Comparison of ENCODE assay signal across 12 cellular contexts in genomic region chr11:104876838-104877500, GRCh38. TPM values are rescaled to one million over a fixed set of nuclear protein-coding genes. Genes with fewer than 3 reads are reported as not detected.
DNase-seq lines count a peak whose midpoint lies in the region; ATAC-seq and TF ChIP-seq lines count a peak whose summit lies in the region.
"Had no signal": no experiment of that assay in that cellular context is flagged by ENCODE, and none has a peak within 500 bp of the region (broad histone marks: within the 10 kb centered on the region; RNA-seq: fewer than 3 reads in every experiment).

No MANE protein-coding gene starts in this region.

- peaks cover 39 to 50% (median 45%) of the 10 kb centered on the region in 3 donors for H3K4me1 Mint-ChIP-seq in CD8-positive, alpha-beta memory T cell
- H3K4me1 Mint-ChIP-seq in activated naive CD8-positive, alpha-beta T cell (ENCODE audit: low read depth): peaks cover 37% of the 10 kb centered on the region

- H2BK120ac ChIP-seq in mesenchymal stem cell (ENCODE audit: low read depth, low read length): no peak overlapping the region

- WGBS in adrenal gland, 4 donors: 52 to 56% (median 55%) methylated on average over 5 of the region's 5 CpGs
- 78% methylated on average over 3 of the region's 5 CpGs for WGBS in mesenchymal stem cell

- peak overlapping the region; percentile 58 to 94 (median 87) for H3K27ac Mint-ChIP-seq in CD8-positive, alpha-beta memory T cell
- H3K27ac Mint-ChIP-seq in activated naive CD8-positive, alpha-beta T cell: peak overlapping the region; percentile 96
- H3K27ac Mint-ChIP-seq: dendritic cell treated with granulocyte-macrophage colony-stimulating factor and Interleukin-4, amounts not matched to agents 40 ng/mL and 50 ng/mL, for 4 days had no signal

- DNase-seq in CD8-positive, alpha-beta memory T cell: peak in 2 of 5 donors; percentile 8 to 25
- no peak for DNase-seq in adrenal gland
- no peak for DNase-seq in C1 segment of cervical spinal cord (lab: John Stamatoyannopoulos, UW)
- DNase-seq in GM13977 (ENCODE audit: low spot score): no peak
- no peak for DNase-seq in mesenchymal stem cell
- DNase-seq: DMS53, H7 had no signal

- POLR2A ChIA-PET in CD8-positive, alpha-beta memory T cell (lab: Charles Lee): interaction anchor here (0.8 kb wide), 1 partner anchor 92 kb away, joined by 3 read pairs; the partner anchor contains the start of gene CASP4

- peak; percentile 53 for ATAC-seq in GM19324 (IDR thresholded peaks at IDR 0.05; ENCODE audit: low FRiP score, unreplicated experiment)
- ATAC-seq in HG03103 (IDR thresholded peaks at IDR 0.05; ENCODE audit: low read depth, unreplicated experiment): peak; percentile 54
- ATAC-seq: Panc1 had no signal

- in situ Hi-C loops in GM13977 (cut with MboI; ENCODE audit: low pct_unique_long_range_greater_than_20kb, low sequenced_read_pairs, unreplicated experiment): no loop called here

- H2BK5ac ChIP-seq in mesenchymal stem cell (ENCODE audit: low read depth, low read length, poor library complexity, severe bottlenecking): no peak overlapping the region

- H3K27me3 Mint-ChIP-seq in CD8-positive, alpha-beta memory T cell: no peaks in the 10 kb centered on the region
- H3K27me3 Mint-ChIP-seq in activated naive CD8-positive, alpha-beta T cell: no peaks in the 10 kb centered on the region
- H3K27me3 Mint-ChIP-seq: dendritic cell treated with granulocyte-macrophage colony-stimulating factor and Interleukin-4, amounts not matched to agents 40 ng/mL and 50 ng/mL, for 4 days had no signal

- no peak overlapping the region for H3K9ac ChIP-seq in mesenchymal stem cell (ENCODE audit: low read length)

- peak overlapping the region; percentile 30 for H3K4me3 ChIP-seq in CD8-positive, alpha-beta memory T cell (ENCODE audit: low read length)
- H3K4me3 ChIP-seq in adrenal gland (no peak overlapping the region), mesenchymal stem cell (ENCODE audit: insufficient read depth in 1 of 2, low read depth in 1 of 2, low read length in 2 of 2) (no peak overlapping the region)

- no peak overlapping the region for H2BK15ac ChIP-seq in mesenchymal stem cell (ENCODE audit: low read depth, poor library complexity, severe bottlenecking)

- no peak for TF ChIP-seq CTCF in adrenal gland (IDR thresholded peaks at IDR 0.05)
- TF ChIP-seq CTCF in GM13977 (IDR thresholded peaks at IDR 0.05; ENCODE audit: extremely low read depth, insufficient read depth, missing control alignments): no peak

- peak overlapping the region; percentile 67 to 82 (median 72) for H3K4me3 Mint-ChIP-seq in CD8-positive, alpha-beta memory T cell
- H3K4me3 Mint-ChIP-seq in activated naive CD8-positive, alpha-beta T cell: peak overlapping the region; percentile 79
- H3K4me3 Mint-ChIP-seq: dendritic cell treated with granulocyte-macrophage colony-stimulating factor and Interleukin-4, amounts not matched to agents 40 ng/mL and 50 ng/mL, for 4 days had no signal

- no peak overlapping the region for H3K4me2 ChIP-seq in mesenchymal stem cell (ENCODE audit: low read length, poor library complexity, severe bottlenecking)

- peak overlapping the region; percentile 10 for H3K27ac ChIP-seq in CD8-positive, alpha-beta memory T cell (ENCODE audit: low read depth, low read length)
- H3K27ac ChIP-seq in adrenal gland: no peak overlapping the region
- H3K27ac ChIP-seq in mesenchymal stem cell (ENCODE audit: low read length, poor library complexity, severe bottlenecking): no peak overlapping the region

- no peaks in the 10 kb centered on the region for H3K27me3 ChIP-seq in CD8-positive, alpha-beta memory T cell (ENCODE audit: insufficient read depth, low read length, poor library complexity, severe bottlenecking)
- H3K27me3 ChIP-seq in adrenal gland (no peaks in the 10 kb centered on the region), mesenchymal stem cell (ENCODE audit: control insufficient read depth in 1 of 2, insufficient read depth in 1 of 2, low read length in 2 of 2) (no peaks in the 10 kb centered on the region)

- no peak overlapping the region for H3K23ac ChIP-seq in mesenchymal stem cell (ENCODE audit: low read length in 2 of 2)

- H3K79me1 ChIP-seq in mesenchymal stem cell (replicated peaks; ENCODE audit: low read length, poor library complexity, severe bottlenecking): no peaks in the 10 kb centered on the region

- TF ChIP-seq POLR2A in adrenal gland (IDR thresholded peaks at IDR 0.05): no peak

- no peak overlapping the region for H4K91ac ChIP-seq in mesenchymal stem cell (ENCODE audit: low read length)

- H3K18ac ChIP-seq in mesenchymal stem cell (ENCODE audit: low read depth in 1 of 2, low read length in 2 of 2): no peak overlapping the region

- H2BK12ac ChIP-seq in mesenchymal stem cell (ENCODE audit: low read length in 2 of 2): no peak overlapping the region

- H2AFZ ChIP-seq in mesenchymal stem cell (ENCODE audit: low read depth, low read length): no peak overlapping the region

- H3K14ac ChIP-seq in mesenchymal stem cell (ENCODE audit: low read length in 2 of 2): no peak overlapping the region

- no peaks in the 10 kb centered on the region for H3K9me3 ChIP-seq in CD8-positive, alpha-beta memory T cell (ENCODE audit: low read length)
- H3K9me3 ChIP-seq in adrenal gland (replicated peaks in 1 of 3) (no peaks in the 10 kb centered on the region), mesenchymal stem cell (ENCODE audit: control insufficient read depth, low read length) (no peaks in the 10 kb centered on the region)

- no peaks in the 10 kb centered on the region for H3K9me3 Mint-ChIP-seq in CD8-positive, alpha-beta memory T cell
- no peaks in the 10 kb centered on the region for H3K9me3 Mint-ChIP-seq in activated naive CD8-positive, alpha-beta T cell (ENCODE audit: low read depth)

- H3K36me3 Mint-ChIP-seq in CD8-positive, alpha-beta memory T cell: peaks cover 0 to 16% (median 2%) of the 10 kb centered on the region in 3 donors
- H3K36me3 Mint-ChIP-seq in activated naive CD8-positive, alpha-beta T cell: no peaks in the 10 kb centered on the region

- intact Hi-C loops in adrenal gland (cut with DNase I): no loop called here

- H3K4me1 ChIP-seq in CD8-positive, alpha-beta memory T cell (ENCODE audit: insufficient read depth, low read length): peaks cover 32% of the 10 kb centered on the region
- H3K4me1 ChIP-seq in adrenal gland (replicated peaks in 1 of 2) (no peaks in the 10 kb centered on the region), mesenchymal stem cell (ENCODE audit: control insufficient read depth, insufficient read depth, low read depth, low read length) (no peaks in the 10 kb centered on the region)

- no peak overlapping the region for H3K4ac ChIP-seq in mesenchymal stem cell (ENCODE audit: low read depth in 1 of 2, low read length in 2 of 2)

- CTCF ChIA-PET in CD8-positive, alpha-beta memory T cell (lab: Charles Lee): no interaction called here

- no peaks in the 10 kb centered on the region for H3K36me3 ChIP-seq in CD8-positive, alpha-beta memory T cell (ENCODE audit: insufficient read depth, low read length)
- no peaks in the 10 kb centered on the region for H3K36me3 ChIP-seq in adrenal gland (replicated peaks in 1 of 2)
- no peaks in the 10 kb centered on the region for H3K36me3 ChIP-seq in mesenchymal stem cell (ENCODE audit: control insufficient read depth in 1 of 2, insufficient read depth in 2 of 2, low read depth in 1 of 2, low read length in 2 of 2)

- no peak overlapping the region for H2AK5ac ChIP-seq in mesenchymal stem cell (ENCODE audit: low read length, severe bottlenecking)

- H4K8ac ChIP-seq in mesenchymal stem cell (ENCODE audit: low read length): no peak overlapping the region

RNA-seq across cellular contexts. Expression of gene CASP12, which starts 21.3 kb away (rescaled TPM):
- total RNA-seq in CD8-positive, alpha-beta memory T cell: not detected
- not detected for polyA plus RNA-seq in CD8-positive, alpha-beta memory T cell
- total RNA-seq in adrenal gland: 1 to 10 TPM in 3 of 8 donors, under 1 TPM in 1, not detected in 4; 0.21 to 2.8 (median 1.1) TPM
- polyA plus RNA-seq in adrenal gland: under 1 TPM; 0.29 to 0.64 (median 0.34) TPM
- polyA plus RNA-seq in mesenchymal stem cell (2013, experiment 1 of 2): 1.7 TPM
- polyA plus RNA-seq in mesenchymal stem cell (2013, experiment 2 of 2): 2.0 TPM
- total RNA-seq: H7 had no signal
